In genomic region chr17:33017366-33017765, GRCh38 we compare ENCODE assay signal across 32 cellular contexts. TPM values are rescaled to one million over a fixed set of nuclear protein-coding genes. Genes with fewer than 3 reads are reported as not detected.
"Had no signal": no experiment of that assay in that cellular context is flagged by ENCODE, and none has a peak within 500 bp of the region (broad histone marks: within the 10 kb centered on the region; RNA-seq: fewer than 3 reads in every experiment).

No MANE protein-coding gene starts in this region.

- H2AFZ ChIP-seq: parathyroid adenoma had no signal

- DNase-seq: naive thymus-derived CD8-positive, alpha-beta T cell; nephron progenitor cell; occipital lobe; ovary; psoas muscle; right cardiac atrium; right lobe of liver; sigmoid colon; small intestine; stimulated activated CD4-positive, alpha-beta T cell treated with anti-CD3 and anti-CD28 coated beads, Interleukin-1b, Interleukin-23, amount 100 ng/mL, for 48 hours; stimulated activated CD4-positive, alpha-beta T cell treated with anti-CD3 and anti-CD28 coated beads, Interleukin-4, amount 100 ng/mL, for 1 hour; stimulated activated CD4-positive, alpha-beta T cell treated with anti-CD3 and anti-CD28 coated beads, Interleukin-4, amount 100 ng/mL, for 4 hours; stimulated activated CD8-positive, alpha-beta memory T cell treated with anti-CD3 and anti-CD28 coated beads, Interleukin-4, amount 100 ng/mL, for 48 hours; stimulated activated naive CD4-positive, alpha-beta T cell; stimulated activated naive CD8-positive, alpha-beta T cell treated with anti-CD3 and anti-CD28 coated beads, Interleukin-15, amount 100 ng/mL, for 72 hours; stimulated activated naive CD8-positive, alpha-beta T cell treated with anti-CD3 and anti-CD28 coated beads, Interleukin-15, Interleukin-2, amounts not matched to agents 100 U/mL and 50 U/mL, for 24 hours; substantia nigra; testis; transverse colon; upper lobe of left lung had no signal

- H3K36me3 ChIP-seq: ovary, right lobe of liver, sigmoid colon, suprapubic skin, tibial artery, transverse colon, upper lobe of left lung, vagina had no signal

- H3K9me3 ChIP-seq: ovary, psoas muscle, right lobe of liver, sigmoid colon, suprapubic skin, testis, tibial artery, transverse colon, upper lobe of left lung, vagina had no signal

- H3K9me3 Mint-ChIP-seq: naive thymus-derived CD8-positive, alpha-beta T cell; natural killer cell treated with Interleukin-12 subunit alpha and Interleukin-12 subunit beta and Interleukin-15 and Interleukin-18, amount 100 ng/mL, for 72 hours; nephron progenitor cell; neural crest cell; stimulated activated memory B cell treated with anti-CD40 and anti-IgM and Interleukin-4, amounts not matched to agents 10 μg/mL and 1 μg/mL and 100 μg/mL, for 72 hours; stimulated activated naive CD8-positive, alpha-beta T cell treated with anti-CD3 and anti-CD28 coated beads, Interleukin-15, amount 100 ng/mL, for 72 hours had no signal

- H3K4me3 ChIP-seq: ovary, psoas muscle, right lobe of liver, sigmoid colon, suprapubic skin, testis, tibial artery, transverse colon, upper lobe of left lung, vagina had no signal

- H3K4me1 ChIP-seq: parathyroid adenoma, psoas muscle, right lobe of liver, suprapubic skin, testis, transverse colon, upper lobe of left lung, vagina had no signal

- H3K36me3 Mint-ChIP-seq: naive thymus-derived CD8-positive, alpha-beta T cell; natural killer cell treated with Interleukin-12 subunit alpha and Interleukin-12 subunit beta and Interleukin-15 and Interleukin-18, amount 100 ng/mL, for 72 hours; stimulated activated memory B cell treated with anti-CD40 and anti-IgM and Interleukin-4, amounts not matched to agents 10 μg/mL and 1 μg/mL and 100 μg/mL, for 72 hours had no signal

- H3K79me2 ChIP-seq: parathyroid adenoma had no signal

- ATAC-seq: naive thymus-derived CD8-positive, alpha-beta T cell; psoas muscle; right cardiac atrium; stimulated activated memory B cell treated with anti-CD40 and anti-IgM and Interleukin-4, amounts not matched to agents 10 μg/mL and 1 μg/mL and 100 μg/mL, for 72 hours; stimulated activated naive CD8-positive, alpha-beta T cell treated with anti-CD3 and anti-CD28 coated beads, Interleukin-15, amount 100 ng/mL, for 72 hours; stimulated activated naive CD8-positive, alpha-beta T cell treated with anti-CD3 and anti-CD28 coated beads, Interleukin-15, Interleukin-2, amounts not matched to agents 100 U/mL and 50 U/mL, for 24 hours had no signal

- H3K27ac ChIP-seq: ovary, parathyroid adenoma, psoas muscle, right lobe of liver, sigmoid colon, suprapubic skin, testis, tibial artery, transverse colon, upper lobe of left lung, vagina had no signal

- H3K4me1 Mint-ChIP-seq: naive thymus-derived CD8-positive, alpha-beta T cell; stimulated activated memory B cell treated with anti-CD40 and anti-IgM and Interleukin-4, amounts not matched to agents 10 μg/mL and 1 μg/mL and 100 μg/mL, for 72 hours; stimulated activated naive CD8-positive, alpha-beta T cell treated with anti-CD3 and anti-CD28 coated beads, Interleukin-15, amount 100 ng/mL, for 72 hours had no signal

- H3K27me3 ChIP-seq: ovary, right lobe of liver, sigmoid colon, testis, tibial artery, transverse colon, upper lobe of left lung, vagina had no signal

- H3K9ac ChIP-seq: parathyroid adenoma had no signal

- H3K4me3 Mint-ChIP-seq: naive thymus-derived CD8-positive, alpha-beta T cell; natural killer cell treated with Interleukin-12 subunit alpha and Interleukin-12 subunit beta and Interleukin-15 and Interleukin-18, amount 100 ng/mL, for 72 hours; nephron progenitor cell; neural crest cell; stimulated activated memory B cell treated with anti-CD40 and anti-IgM and Interleukin-4, amounts not matched to agents 10 μg/mL and 1 μg/mL and 100 μg/mL, for 72 hours; stimulated activated naive CD8-positive, alpha-beta T cell treated with anti-CD3 and anti-CD28 coated beads, Interleukin-15, amount 100 ng/mL, for 72 hours had no signal

RNA-seq across cellular contexts. Expression of gene SPACA3, which starts 25.7 kb away (rescaled TPM):
- total RNA-seq: naive thymus-derived CD8-positive, alpha-beta T cell; natural killer cell treated with Interleukin-12 subunit alpha and Interleukin-12 subunit beta and Interleukin-15 and Interleukin-18, amount 100 ng/mL, for 72 hours; neural crest cell; occipital lobe; osteoblast; ovary; progenitor cell of endocrine pancreas; psoas muscle; renal cortical epithelial cell; right cardiac atrium; right lobe of liver; sigmoid colon; skeletal muscle tissue; transverse colon; upper lobe of left lung; ureter; vagina had no signal
- polyA plus RNA-seq: naive thymus-derived CD8-positive, alpha-beta T cell; ovary; psoas muscle; right cardiac atrium; sigmoid colon had no signal
